20 cellular contexts compared by ENCODE assay signal in genomic region chr3:149319750-149320149, GRCh38. TPM values are rescaled to one million over a fixed set of nuclear protein-coding genes. Genes with fewer than 3 reads are reported as not detected.
DNase-seq lines count a peak whose midpoint lies in the region; ATAC-seq, FAIRE-seq and TF ChIP-seq lines count a peak whose summit lies in the region.
"Had no signal": no experiment of that assay in that cellular context is flagged by ENCODE, and none has a peak within 500 bp of the region (broad histone marks: within the 10 kb centered on the region; RNA-seq: fewer than 3 reads in every experiment).

No MANE protein-coding gene starts in this region.

- DNase-seq in HepG2 (ENCODE audit: low spot score): no peak
- DNase-seq in right lobe of liver: no peak
- peak; percentile 62 for DNase-seq in NCI-H69 (lab: John Stamatoyannopoulos, UW)
- DNase-seq in fibroblast of gingiva (ENCODE audit: low read depth): peak; percentile 71
- DNase-seq in NCI-H1417 treated with DMSO at 0.1 percent for 48 hours (lab: John Stamatoyannopoulos, UW): no peak
- DNase-seq in DMS53 (lab: John Stamatoyannopoulos, UW): no peak
- DNase-seq in activated CD8-positive, alpha-beta memory T cell treated with anti-CD3 and anti-CD28 coated beads for 24 hours: no peak
- DNase-seq: CD8-positive, alpha-beta memory T cell; H7; NCI-H1694 treated with DMSO at 0.1 percent for 48 hours; NCI-H2107; NCI-H226; NCI-H524 treated with DMSO at 0.1 percent for 48 hours; NK-92 treated with Interleukin-12 subunit alpha and Interleukin-12 subunit beta, amount 100 ng/mL, for 24 hours had no signal

- 55% methylated on average over 3 of the region's 3 CpGs for WGBS in HepG2 (ENCODE audit: low lambda C conversion rate)
- 90% methylated on average over 3 of the region's 3 CpGs for WGBS in right lobe of liver (ENCODE audit: insufficient coverage, low coverage, low lambda C conversion rate, missing lambda C conversion rate)

- no peak overlapping the region for H3K9ac ChIP-seq in HepG2 (ENCODE audit: insufficient read depth, low read depth, low read length)
- H3K9ac ChIP-seq: BLaER1 treated with 17β-estradiol and CSF1 and Interleukin-3, amounts not matched to agents 10 nM and 100 nM had no signal

- no peak for TF ChIP-seq POLR2A in HepG2 (IDR thresholded peaks at IDR 0.05; ENCODE audit: insufficient read depth in 1 of 2, low read depth in 2 of 2, low read length in 2 of 2)
- TF ChIP-seq POLR2A in right lobe of liver (IDR thresholded peaks at IDR 0.05): no peak

- H3K36me3 ChIP-seq in HepG2 (replicated peaks in 1 of 2; ENCODE audit: control insufficient read depth in 1 of 2, insufficient read depth in 2 of 2, low read length in 2 of 2) (no peaks in the 10 kb centered on the region), right lobe of liver (no peaks in the 10 kb centered on the region)
- H3K36me3 ChIP-seq: BLaER1 treated with 17β-estradiol and CSF1 and Interleukin-3, amounts not matched to agents 10 nM and 100 nM had no signal

- in situ Hi-C loops in HepG2 (cut with HindIII; ENCODE audit: extremely low pct_ligation_motif_present, low pct_unique_long_range_greater_than_20kb): no loop called here

- no peak for ATAC-seq in HepG2
- no peak for ATAC-seq in right lobe of liver
- no peak for ATAC-seq in HG02588 (IDR thresholded peaks at IDR 0.05; ENCODE audit: unreplicated experiment)
- ATAC-seq: K562 had no signal

- no peak for TF ChIP-seq RAD21 in HepG2 (CRISPR knock-in tag; IDR thresholded peaks at IDR 0.05)

- H3K4me1 ChIP-seq in HepG2 (ENCODE audit: insufficient read depth, low read length) (peaks cover 36% of the 10 kb centered on the region), right lobe of liver (peaks cover 0 to 8% (median 4%) of the 10 kb centered on the region in 4 donors)
- H3K4me1 ChIP-seq: BLaER1 treated with 17β-estradiol and CSF1 and Interleukin-3, amounts not matched to agents 10 nM and 100 nM had no signal

- H3K4me3 ChIP-seq in HepG2 (replicated peaks in 1 of 3; ENCODE audit: insufficient read depth in 1 of 3, low read depth in 2 of 3, low read length in 3 of 3): no peak overlapping the region
- H3K4me3 ChIP-seq in right lobe of liver: no peak overlapping the region
- H3K4me3 ChIP-seq: BLaER1 treated with 17β-estradiol and CSF1 and Interleukin-3, amounts not matched to agents 10 nM and 100 nM; K562 had no signal

- TF ChIP-seq EP300 in HepG2 (IDR thresholded peaks at IDR 0.05; ENCODE audit: low read depth in 2 of 2, low read length in 2 of 2): no peak
- TF ChIP-seq EP300 in HepG2 (CRISPR knock-in tag; IDR thresholded peaks at IDR 0.05; ENCODE audit: borderline replicate concordance): no peak

- CTCF ChIA-PET in HepG2 (lab: Yijun Ruan, JAX; ENCODE audit: low intra/inter-chr PET ratio, low total read pairs): no interaction called here

- H3K79me2 ChIP-seq in HepG2 (ENCODE audit: insufficient read depth, low read length): no peaks in the 10 kb centered on the region

- FAIRE-seq in HepG2 (lab: Jason Lieb, UNC): no peak
- FAIRE-seq: HTR-8/SVneo, K562 had no signal

- no peak overlapping the region for H3K4me2 ChIP-seq in HepG2 (ENCODE audit: low read depth, low read length)
- H3K4me2 ChIP-seq: BLaER1 treated with 17β-estradiol and CSF1 and Interleukin-3, amounts not matched to agents 10 nM and 100 nM had no signal

- H3K27me3 ChIP-seq in HepG2 (ENCODE audit: control insufficient read depth in 1 of 2, insufficient read depth in 2 of 2, low read length in 2 of 2) (no peaks in the 10 kb centered on the region), right lobe of liver (no peaks in the 10 kb centered on the region)
- H3K27me3 ChIP-seq: BLaER1 treated with 17β-estradiol and CSF1 and Interleukin-3, amounts not matched to agents 10 nM and 100 nM had no signal

- H2AFZ ChIP-seq in HepG2 (ENCODE audit: low read length): peak overlapping the region; percentile 9

- no TSS peak for BruUV-seq in HepG2 (replicated peaks; lab: Mats Ljungman, UMichigan)

- H3K27ac ChIP-seq in HepG2 (ENCODE audit: extremely low read length, insufficient read depth, low read length) (no peak overlapping the region), right lobe of liver (no peak overlapping the region)
- H3K27ac ChIP-seq: BLaER1 treated with 17β-estradiol and CSF1 and Interleukin-3, amounts not matched to agents 10 nM and 100 nM; HL-60 had no signal

- POLR2A ChIA-PET in HepG2 (lab: Yijun Ruan, JAX): no interaction called here

- TF ChIP-seq CTCF in HepG2 (CRISPR knock-in tag; IDR thresholded peaks at IDR 0.05) (no peak), right lobe of liver (IDR thresholded peaks at IDR 0.05) (no peak)

- H3K9me3 ChIP-seq in HepG2 (ENCODE audit: low read length) (no peaks in the 10 kb centered on the region), right lobe of liver (no peaks in the 10 kb centered on the region)
- H3K9me3 ChIP-seq: BLaER1 treated with 17β-estradiol and CSF1 and Interleukin-3, amounts not matched to agents 10 nM and 100 nM had no signal

- intact Hi-C loops in HepG2 (cut with micrococcal nuclease; ENCODE audit: unreplicated experiment) (no loop called here), right lobe of liver (cut with DNase I) (no loop called here)

- no peaks in the 10 kb centered on the region for H4K20me1 ChIP-seq in HepG2 (ENCODE audit: insufficient read depth, low read length)
- H4K20me1 ChIP-seq: BLaER1 treated with 17β-estradiol and CSF1 and Interleukin-3, amounts not matched to agents 10 nM and 100 nM had no signal

TF ChIP-seq in HepG2, 621 proteins besides CTCF, POLR2A, EP300 and RAD21 (continues in another document):
- TF ChIP-seq ZNF639 (CRISPR knock-in tag; conservative IDR thresholded peaks at IDR 0.05): no peak

RNA-seq across cellular contexts. Expression of gene TM4SF18, which starts 13.7 kb away (rescaled TPM):
- total RNA-seq in HepG2 (2016; rRNA removed; fragmentation: Illumina TruSeq; extraction: Trizol) (not detected in 2 replicates), right lobe of liver (1 to 10 TPM; 1.8 to 4.6 (median 3.1) TPM)
- total RNA-seq in HepG2 (2016; cell fraction: cytosol; rRNA removed; fragmentation: Illumina TruSeq; extraction: Trizol; ENCODE audit: low read depth): not detected in 2 replicates
- not detected in 2 replicates for total RNA-seq in HepG2 (2016; cell fraction: insoluble cytoplasmic fraction; rRNA removed; fragmentation: Illumina TruSeq; extraction: Trizol)
- not detected in 2 replicates for total RNA-seq in HepG2 (2016; cell fraction: membrane; rRNA removed; fragmentation: Illumina TruSeq; extraction: Trizol)
- total RNA-seq in HepG2 (2016; cell fraction: nucleus; rRNA removed; fragmentation: Illumina TruSeq; extraction: Trizol): not detected in 2 replicates
- 0.15 and 0.25 TPM in 2 replicates for polyA plus RNA-seq in HepG2 (2011; rRNA removed)
- polyA plus RNA-seq in HepG2 (2011; cell fraction: cytosol; rRNA removed): 0.03 and 0.11 TPM in 2 replicates
- not detected in 2 replicates for polyA plus RNA-seq in HepG2 (2011; cell fraction: nucleus; rRNA removed)
- 0.08 TPM in 1 of 2 replicates, not detected in the other for polyA plus RNA-seq in HepG2 (2012)
- polyA plus RNA-seq in HepG2 (2016; cell fraction: cytosol; fragmentation: Illumina TruSeq; extraction: Trizol; ENCODE audit: low read depth): not detected in 2 replicates
- polyA plus RNA-seq in HepG2 (2016; cell fraction: insoluble cytoplasmic fraction; fragmentation: Illumina TruSeq; extraction: Trizol; ENCODE audit: low read depth): not detected in 2 replicates
- polyA plus RNA-seq in HepG2 (2016; cell fraction: membrane; fragmentation: Illumina TruSeq; extraction: Trizol; ENCODE audit: low read depth): not detected in 2 replicates
- polyA plus RNA-seq in HepG2 (2016; cell fraction: nucleus; fragmentation: Illumina TruSeq; extraction: Trizol; ENCODE audit: insufficient read depth, low read depth): not detected in 2 replicates
- not detected in 2 replicates for polyA minus RNA-seq in HepG2 (2011; rRNA and poly(A)+ RNA removed; ENCODE audit: low replicate concordance)
- polyA minus RNA-seq in HepG2 (2011; cell fraction: cytosol; rRNA and poly(A)+ RNA removed): not detected in 2 replicates
- not detected in 2 replicates for polyA minus RNA-seq in HepG2 (2011; cell fraction: nucleus; rRNA and poly(A)+ RNA removed)
- total RNA-seq: CD8-positive, alpha-beta memory T cell; K562; OCI-LY7 had no signal
- polyA plus RNA-seq: CD8-positive, alpha-beta memory T cell; K562 had no signal

RNA-seq across cellular contexts. Expression of gene TM4SF1, which starts 57.7 kb away (rescaled TPM):
- total RNA-seq in HepG2 (2016; rRNA removed; fragmentation: Illumina TruSeq; extraction: Trizol) (226 and 431 TPM in 2 replicates), right lobe of liver (10 to 100 TPM in 5 of 6 experiments, 1 to 10 TPM in 1; 7.9 to 63.0 (median 47.5) TPM)
- total RNA-seq in HepG2 (2016; cell fraction: cytosol; rRNA removed; fragmentation: Illumina TruSeq; extraction: Trizol; ENCODE audit: low read depth): 208 and 219 TPM in 2 replicates
- total RNA-seq in HepG2 (2016; cell fraction: insoluble cytoplasmic fraction; rRNA removed; fragmentation: Illumina TruSeq; extraction: Trizol): 231 and 434 TPM in 2 replicates
- total RNA-seq in HepG2 (2016; cell fraction: membrane; rRNA removed; fragmentation: Illumina TruSeq; extraction: Trizol): 245 and 253 TPM in 2 replicates
- 420 and 443 TPM in 2 replicates for total RNA-seq in HepG2 (2016; cell fraction: nucleus; rRNA removed; fragmentation: Illumina TruSeq; extraction: Trizol)
- 1,198 and 1,359 TPM in 2 replicates for polyA plus RNA-seq in HepG2 (2011; rRNA removed)
- polyA plus RNA-seq in HepG2 (2011; cell fraction: cytosol; rRNA removed): 1,424 and 1,669 TPM in 2 replicates
- polyA plus RNA-seq in HepG2 (2011; cell fraction: nucleus; rRNA removed): 327 and 438 TPM in 2 replicates
- 451 and 486 TPM in 2 replicates for polyA plus RNA-seq in HepG2 (2012)
- polyA plus RNA-seq in HepG2 (2016; cell fraction: cytosol; fragmentation: Illumina TruSeq; extraction: Trizol; ENCODE audit: low read depth): 115 and 136 TPM in 2 replicates
- 218 and 233 TPM in 2 replicates for polyA plus RNA-seq in HepG2 (2016; cell fraction: insoluble cytoplasmic fraction; fragmentation: Illumina TruSeq; extraction: Trizol; ENCODE audit: low read depth)
- polyA plus RNA-seq in HepG2 (2016; cell fraction: membrane; fragmentation: Illumina TruSeq; extraction: Trizol; ENCODE audit: low read depth): 148 and 158 TPM in 2 replicates
- polyA plus RNA-seq in HepG2 (2016; cell fraction: nucleus; fragmentation: Illumina TruSeq; extraction: Trizol; ENCODE audit: insufficient read depth, low read depth): 564 and 601 TPM in 2 replicates
- 1,057 and 2,299 TPM in 2 replicates for polyA minus RNA-seq in HepG2 (2011; rRNA and poly(A)+ RNA removed; ENCODE audit: low replicate concordance)
- 560 and 611 TPM in 2 replicates for polyA minus RNA-seq in HepG2 (2011; cell fraction: cytosol; rRNA and poly(A)+ RNA removed)
- 379 and 448 TPM in 2 replicates for polyA minus RNA-seq in HepG2 (2011; cell fraction: nucleus; rRNA and poly(A)+ RNA removed)
- total RNA-seq: OCI-LY7 had no signal
- polyA plus RNA-seq: CD8-positive, alpha-beta memory T cell had no signal

Comparison
In these comparisons a context has a peak if more than half of its experiments do, and no peak if none do; other contexts are left out.
1. DNase-seq: peak in NCI-H69 (single experiment) and fibroblast of gingiva (single experiment); none in HepG2 (single experiment), right lobe of liver (0 of 3), NCI-H1417 treated with DMSO at 0.1 percent for 48 hours (single experiment), DMS53 (single experiment) and activated CD8-positive, alpha-beta memory T cell treated with anti-CD3 and anti-CD28 coated beads for 24 hours (single experiment).